Comparison of ENCODE assay signal across 19 cellular contexts in the genomic region with DNA sequence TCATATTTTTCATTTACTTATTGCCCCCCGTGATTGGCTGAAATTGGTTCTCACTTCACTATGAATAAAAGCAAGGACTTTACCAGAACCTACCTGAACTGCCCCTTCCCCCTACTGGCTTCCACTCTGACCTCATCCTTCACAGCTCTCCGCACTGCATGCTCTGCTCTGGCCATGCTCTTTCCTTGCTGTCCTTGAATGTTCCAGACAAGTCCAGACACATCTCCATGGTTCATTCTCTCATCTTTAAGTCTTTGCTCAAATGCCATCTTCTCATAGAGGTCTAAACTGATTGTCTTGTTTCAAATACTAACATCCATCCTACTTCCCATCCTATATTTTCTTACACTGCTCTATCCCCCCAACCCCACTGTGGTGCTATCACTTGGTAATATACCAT.
"Had no signal": no experiment of that assay in that cellular context is flagged by ENCODE, and none has a peak within 500 bp of the region (broad histone marks: within the 10 kb centered on the region; RNA-seq: fewer than 3 reads in every experiment).

No MANE protein-coding gene starts in this region.

- H3K9me3 Mint-ChIP-seq: stimulated activated memory B cell treated with anti-CD40 and anti-IgM and Interleukin-4, amounts not matched to agents 10 μg/mL and 1 μg/mL and 100 μg/mL, for 72 hours; stimulated activated naive CD8-positive, alpha-beta T cell treated with anti-CD3 and anti-CD28 coated beads, Interleukin-15, Interleukin-2, amounts not matched to agents 100 ng/mL and 50 ng/mL, for 24 hours had no signal

- DNase-seq: cortex of kidney; dorsolateral prefrontal cortex; effector CD8-positive, alpha-beta T cell; esophagus squamous epithelium; foreskin fibroblast; mucosa of descending colon; posterior cingulate gyrus; spleen; stimulated activated CD4-positive, alpha-beta T cell treated with anti-CD3 and anti-CD28 coated beads, Interleukin-15, amount 100 ng/mL, for 24 hours; stimulated activated CD4-positive, alpha-beta T cell treated with anti-CD3 and anti-CD28 coated beads, Interleukin-1b, Interleukin-23, amount 100 ng/mL, for 48 hours; stimulated activated CD4-positive, alpha-beta T cell treated with anti-CD3 and anti-CD28 coated beads, Interleukin-4, amount 100 ng/mL, for 24 hours; tibial artery; upper lobe of left lung had no signal

- H3K36me3 Mint-ChIP-seq: stimulated activated memory B cell treated with anti-CD40 and anti-IgM and Interleukin-4, amounts not matched to agents 10 μg/mL and 1 μg/mL and 100 μg/mL, for 72 hours had no signal

- H3K27me3 Mint-ChIP-seq: stimulated activated memory B cell treated with anti-CD40 and anti-IgM and Interleukin-4, amounts not matched to agents 10 μg/mL and 1 μg/mL and 100 μg/mL, for 72 hours; stimulated activated naive CD8-positive, alpha-beta T cell treated with anti-CD3 and anti-CD28 coated beads, Interleukin-15, Interleukin-2, amounts not matched to agents 100 ng/mL and 50 ng/mL, for 24 hours had no signal

- H3K4me3 Mint-ChIP-seq: nephron; stimulated activated memory B cell treated with anti-CD40 and anti-IgM and Interleukin-4, amounts not matched to agents 10 μg/mL and 1 μg/mL and 100 μg/mL, for 72 hours; stimulated activated naive CD8-positive, alpha-beta T cell treated with anti-CD3 and anti-CD28 coated beads, Interleukin-15, Interleukin-2, amounts not matched to agents 100 ng/mL and 50 ng/mL, for 24 hours had no signal

- H3K4me3 ChIP-seq: dorsolateral prefrontal cortex, esophagus squamous epithelium, mucosa of descending colon, spleen, tibial artery, upper lobe of left lung, vagina had no signal

- H3K4me1 Mint-ChIP-seq: stimulated activated memory B cell treated with anti-CD40 and anti-IgM and Interleukin-4, amounts not matched to agents 10 μg/mL and 1 μg/mL and 100 μg/mL, for 72 hours had no signal

- H3K9me3 ChIP-seq: esophagus squamous epithelium, mucosa of descending colon, neutrophil, tibial artery, upper lobe of left lung, vagina had no signal

- H3K27me3 ChIP-seq: dorsolateral prefrontal cortex, esophagus squamous epithelium, neutrophil, spleen, tibial artery, upper lobe of left lung, vagina had no signal

- H3K27ac Mint-ChIP-seq: nephron; stimulated activated memory B cell treated with anti-CD40 and anti-IgM and Interleukin-4, amounts not matched to agents 10 μg/mL and 1 μg/mL and 100 μg/mL, for 72 hours; stimulated activated naive CD8-positive, alpha-beta T cell treated with anti-CD3 and anti-CD28 coated beads, Interleukin-15, Interleukin-2, amounts not matched to agents 100 ng/mL and 50 ng/mL, for 24 hours had no signal

- H3K36me3 ChIP-seq: esophagus squamous epithelium, neutrophil, spleen, tibial artery, upper lobe of left lung, vagina had no signal

- H3K4me1 ChIP-seq: esophagus squamous epithelium, spleen, tibial artery, upper lobe of left lung, vagina had no signal

- ATAC-seq: mucosa of descending colon; sciatic nerve; stimulated activated memory B cell treated with anti-CD40 and anti-IgM and Interleukin-4, amounts not matched to agents 10 μg/mL and 1 μg/mL and 100 μg/mL, for 72 hours had no signal
